ENCODE assay signal across 16 cellular contexts in genomic region chr18:59063300-59063895, GRCh38.
A peak's percentile ranks its signal among the peaks of the same experiment; 100 is the strongest.
DNase-seq lines count a peak whose midpoint lies in the region; ATAC-seq, FAIRE-seq and TF ChIP-seq lines count a peak whose summit lies in the region.
"Had no signal": no experiment of that assay in that cellular context is flagged by ENCODE, and none has a peak within 500 bp of the region (broad histone marks: within the 10 kb centered on the region; RNA-seq: fewer than 3 reads in every experiment).

No MANE protein-coding gene starts in this region.

- H3K9ac ChIP-seq in kidney (ENCODE audit: low read length in 2 of 2), result no peak overlapping the region

- no peak overlapping the region for H3K4me3 ChIP-seq in Panc1 (ENCODE audit: low read depth in 2 of 2, low read length in 2 of 2)
- H3K4me3 ChIP-seq in gastrocnemius medialis, result peak overlapping the region in 1 of 4 donors; percentile 15
- no peak overlapping the region for H3K4me3 ChIP-seq in kidney (ENCODE audit: low read length in 2 of 2)

- H3K36me3 ChIP-seq in Panc1 (ENCODE audit: control insufficient read depth, insufficient read depth, low read length), result no peaks in the 10 kb centered on the region
- no peaks in the 10 kb centered on the region for H3K36me3 ChIP-seq in gastrocnemius medialis
- H3K36me3 ChIP-seq in kidney (ENCODE audit: control insufficient read depth in 1 of 2, insufficient read depth in 2 of 2, low read length in 2 of 2), result no peaks in the 10 kb centered on the region

- TF ChIP-seq CTCF in Panc1 (IDR thresholded peaks at IDR 0.05), result no peak
- TF ChIP-seq CTCF in gastrocnemius medialis (IDR thresholded peaks at IDR 0.05 in 4 of 5, conservative IDR thresholded peaks at IDR 0.05 in 1 of 5), result no peak
- no peak for TF ChIP-seq CTCF in kidney (IDR thresholded peaks at IDR 0.05; ENCODE audit: borderline replicate concordance, extremely low read depth, insufficient read depth)

- BruUV-seq in Panc1 (replicated peaks; lab: Mats Ljungman, UMichigan), result no TSS peak

- in situ Hi-C loops in Panc1 (cut with HindIII; ENCODE audit: low pct_unique_long_range_greater_than_20kb, low sequenced_read_pairs) (no loop called here), gastrocnemius medialis (cut with MboI; ENCODE audit: low sequenced_read_pairs in 4 of 4) (loop anchor here (10.0 to 25.0 kb wide), 2 partner anchors 69 to 526 kb away; no protein-coding TSS in a partner anchor)

- no peaks in the 10 kb centered on the region for H3K9me3 ChIP-seq in Panc1 (ENCODE audit: control insufficient read depth, insufficient read depth, low read depth, low read length)
- H3K9me3 ChIP-seq in gastrocnemius medialis, result no peaks in the 10 kb centered on the region
- no peaks in the 10 kb centered on the region for H3K9me3 ChIP-seq in kidney (ENCODE audit: control insufficient read depth in 1 of 2, low read length in 2 of 2)

- DNase-seq in NCI-H2081 (lab: John Stamatoyannopoulos, UW) (peak; percentile 6 to 35), NCI-H2081 treated with DMSO at 0.1 percent for 48 hours (lab: John Stamatoyannopoulos, UW) (no peak), Panc1 (ENCODE audit: low read depth, low spot score) (no peak), gastrocnemius medialis (peak; percentile 35 to 50), kidney (no peak), SW 1271 (lab: John Stamatoyannopoulos, UW) (no peak), retina (no peak)
- DNase-seq: activated B cell treated with CpG ODN at 0.5 μM for 24 hours; activated naive CD4-positive, alpha-beta T cell; GDM1; glutamatergic neuron; midbrain; NCI-H1694 treated with DMSO at 0.1 percent for 48 hours; nucleus accumbens had no signal

- peak; percentile 50 for ATAC-seq in HG02763 (IDR thresholded peaks at IDR 0.05; ENCODE audit: unreplicated experiment)
- ATAC-seq in Panc1, result no peak
- peak; percentile 88 to 90 for ATAC-seq in gastrocnemius medialis

- no peak for FAIRE-seq in kidney (lab: Jason Lieb, UNC)

- CTCF ChIA-PET in Panc1 (lab: Charles Lee), result no interaction called here

- H3K4me1 ChIP-seq in Panc1 (ENCODE audit: control insufficient read depth, insufficient read depth, low read length) (no peaks in the 10 kb centered on the region; the same call in 1 of the 2 replicates), gastrocnemius medialis (peaks cover 16 to 26% of the 10 kb centered on the region in 2 donors), kidney (ENCODE audit: control insufficient read depth in 1 of 2, insufficient read depth in 1 of 2, low read depth in 1 of 2, low read length in 2 of 2) (no peaks in the 10 kb centered on the region)

- POLR2A ChIA-PET in Panc1 (lab: Charles Lee), result no interaction called here

- TF ChIP-seq POLR2A in gastrocnemius medialis (IDR thresholded peaks at IDR 0.05), result no peak

- H3K27ac ChIP-seq in Panc1 (ENCODE audit: low read length), result 0 out of 2 replicates have a peak overlapping the region, but pooled peaks have one; percentile 29
- H3K27ac ChIP-seq in gastrocnemius medialis, result peak overlapping the region; percentile 71 to 86 (median 78)
- H3K27ac ChIP-seq in kidney (ENCODE audit: low read depth in 2 of 2, low read length in 2 of 2), result peak overlapping the region in 1 of 2 donors; percentile 23
- H3K27ac ChIP-seq: RWPE1 had no signal

- intact Hi-C loops in Panc1 (cut with micrococcal nuclease; ENCODE audit: unreplicated experiment), result no loop called here
- intact Hi-C loops in gastrocnemius medialis (cut with DNase I; ENCODE audit: low total_unique reads), result loop anchor here (10.0 kb wide), 2 partner anchors 519 to 669 kb away; no protein-coding TSS in a partner anchor
- intact Hi-C loops in kidney (cut with DNase I), result no loop called here

- no peaks in the 10 kb centered on the region for H3K27me3 ChIP-seq in Panc1 (ENCODE audit: control insufficient read depth, insufficient read depth, low read length)
- H3K27me3 ChIP-seq in gastrocnemius medialis, result no peaks in the 10 kb centered on the region

Comparison
In these comparisons a context has a peak if more than half of its experiments do, and no peak if none do; other contexts are left out.
1. DNase-seq: peak in NCI-H2081 (2 of 2) and gastrocnemius medialis (2 of 2); none in NCI-H2081 treated with DMSO at 0.1 percent for 48 hours (single experiment), Panc1 (single experiment), kidney (single experiment), SW 1271 (0 of 2) and retina (single experiment).